Comparison of ENCODE assay signal across 1 cellular context in genomic region chr13:27038323-27038722, GRCh38.
TF ChIP-seq lines count a peak whose summit lies in the region.

No MANE protein-coding gene starts in this region.

TF ChIP-seq in SK-N-SH, 30 proteins besides CTCF, POLR2A, EP300 and RAD21 (continued from another document):
- TF ChIP-seq FOSL2 (IDR thresholded peaks at IDR 0.05; ENCODE audit: borderline replicate concordance, low read depth) (peak; percentile 56), POLR2AphosphoS5 (IDR thresholded peaks at IDR 0.05; ENCODE audit: low read depth, low read length) (no peak), PBX3 (IDR thresholded peaks at IDR 0.05) (peak; percentile 36), SMC3 (IDR thresholded peaks at IDR 0.05; ENCODE audit: low read depth, low read length) (no peak), JUND (IDR thresholded peaks at IDR 0.05) (peak; percentile 45; the same call in 1 of the 2 replicates), GATA2 (CRISPR knock-in tag; IDR thresholded peaks at IDR 0.05) (no peak), FOXM1 (IDR thresholded peaks at IDR 0.05; ENCODE audit: low read depth) (no peak), TAF1 (IDR thresholded peaks at IDR 0.05; ENCODE audit: borderline replicate concordance, low read depth, low read length) (no peak), GABPA (IDR thresholded peaks at IDR 0.05; ENCODE audit: low read depth) (no peak)
- TF ChIP-seq, protein P1, sequence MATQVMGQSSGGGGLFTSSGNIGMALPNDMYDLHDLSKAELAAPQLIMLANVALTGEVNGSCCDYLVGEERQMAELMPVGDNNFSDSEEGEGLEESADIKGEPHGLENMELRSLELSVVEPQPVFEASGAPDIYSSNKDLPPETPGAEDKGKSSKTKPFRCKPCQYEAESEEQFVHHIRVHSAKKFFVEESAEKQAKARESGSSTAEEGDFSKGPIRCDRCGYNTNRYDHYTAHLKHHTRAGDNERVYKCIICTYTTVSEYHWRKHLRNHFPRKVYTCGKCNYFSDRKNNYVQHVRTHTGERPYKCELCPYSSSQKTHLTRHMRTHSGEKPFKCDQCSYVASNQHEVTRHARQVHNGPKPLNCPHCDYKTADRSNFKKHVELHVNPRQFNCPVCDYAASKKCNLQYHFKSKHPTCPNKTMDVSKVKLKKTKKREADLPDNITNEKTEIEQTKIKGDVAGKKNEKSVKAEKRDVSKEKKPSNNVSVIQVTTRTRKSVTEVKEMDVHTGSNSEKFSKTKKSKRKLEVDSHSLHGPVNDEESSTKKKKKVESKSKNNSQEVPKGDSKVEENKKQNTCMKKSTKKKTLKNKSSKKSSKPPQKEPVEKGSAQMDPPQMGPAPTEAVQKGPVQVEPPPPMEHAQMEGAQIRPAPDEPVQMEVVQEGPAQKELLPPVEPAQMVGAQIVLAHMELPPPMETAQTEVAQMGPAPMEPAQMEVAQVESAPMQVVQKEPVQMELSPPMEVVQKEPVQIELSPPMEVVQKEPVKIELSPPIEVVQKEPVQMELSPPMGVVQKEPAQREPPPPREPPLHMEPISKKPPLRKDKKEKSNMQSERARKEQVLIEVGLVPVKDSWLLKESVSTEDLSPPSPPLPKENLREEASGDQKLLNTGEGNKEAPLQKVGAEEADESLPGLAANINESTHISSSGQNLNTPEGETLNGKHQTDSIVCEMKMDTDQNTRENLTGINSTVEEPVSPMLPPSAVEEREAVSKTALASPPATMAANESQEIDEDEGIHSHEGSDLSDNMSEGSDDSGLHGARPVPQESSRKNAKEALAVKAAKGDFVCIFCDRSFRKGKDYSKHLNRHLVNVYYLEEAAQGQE (IDR thresholded peaks at IDR 0.05; ENCODE audit: low read depth, low read length), result no peak
- TF ChIP-seq, protein P2, sequence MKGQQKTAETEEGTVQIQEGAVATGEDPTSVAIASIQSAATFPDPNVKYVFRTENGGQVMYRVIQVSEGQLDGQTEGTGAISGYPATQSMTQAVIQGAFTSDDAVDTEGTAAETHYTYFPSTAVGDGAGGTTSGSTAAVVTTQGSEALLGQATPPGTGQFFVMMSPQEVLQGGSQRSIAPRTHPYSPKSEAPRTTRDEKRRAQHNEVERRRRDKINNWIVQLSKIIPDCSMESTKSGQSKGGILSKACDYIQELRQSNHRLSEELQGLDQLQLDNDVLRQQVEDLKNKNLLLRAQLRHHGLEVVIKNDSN (IDR thresholded peaks at IDR 0.05; ENCODE audit: borderline replicate concordance, low read depth), result peak; percentile 62; the same call in 1 of the 2 replicates
